ENCODE assay signal across 16 cellular contexts in the genomic region with DNA sequence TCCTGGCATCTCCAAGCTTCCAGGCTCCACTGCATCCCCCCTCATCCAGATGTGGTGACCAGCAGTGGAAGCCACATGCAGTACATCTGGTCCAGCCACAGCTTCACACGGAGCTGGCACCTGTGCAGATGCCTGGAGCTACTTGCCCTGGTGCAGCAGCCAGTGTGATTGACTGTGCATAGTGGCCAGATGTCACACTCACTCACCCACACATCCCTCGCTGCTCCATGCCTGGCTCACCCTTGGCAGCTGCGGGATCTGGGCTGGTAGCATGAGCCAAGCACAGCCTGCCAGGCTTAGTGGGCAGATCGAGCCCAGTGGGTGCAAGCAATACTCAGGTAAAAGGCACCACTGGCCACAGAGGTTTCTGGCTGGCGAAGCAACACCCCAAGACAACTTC.
DNase-seq lines count a peak whose midpoint lies in the region; ATAC-seq and TF ChIP-seq lines count a peak whose summit lies in the region.
"Had no signal": no experiment of that assay in that cellular context is flagged by ENCODE, and none has a peak within 500 bp of the region (broad histone marks: within the 10 kb centered on the region; RNA-seq: fewer than 3 reads in every experiment).

No MANE protein-coding gene starts in this region.

- H3K36me3 Mint-ChIP-seq in stimulated activated memory B cell treated with anti-CD40 and anti-IgM and Interleukin-4, amounts not matched to agents 10 μg/mL and 1 μg/mL and 100 μg/mL, for 72 hours = no peaks in the 10 kb centered on the region
- H3K36me3 Mint-ChIP-seq: CD4-positive, alpha-beta memory T cell had no signal

- H3K4me1 ChIP-seq in neuronal stem cell (ENCODE audit: control insufficient read depth in 2 of 2, insufficient read depth in 1 of 2, low read depth in 1 of 2, low read length in 2 of 2) = no peaks in the 10 kb centered on the region

- peak overlapping the region; percentile 29 for H2AFZ ChIP-seq in neuronal stem cell (ENCODE audit: low read length)
- H2AFZ ChIP-seq: GM23248 had no signal

- H3K14ac ChIP-seq in neuronal stem cell (ENCODE audit: low read length) = peak overlapping the region; percentile 97

- H3K4me3 Mint-ChIP-seq in stimulated activated memory B cell treated with anti-CD40 and anti-IgM and Interleukin-4, amounts not matched to agents 10 μg/mL and 1 μg/mL and 100 μg/mL, for 72 hours = no peak overlapping the region
- H3K4me3 Mint-ChIP-seq: CD4-positive, alpha-beta memory T cell had no signal

- no peak overlapping the region for H3K27ac Mint-ChIP-seq in stimulated activated memory B cell treated with anti-CD40 and anti-IgM and Interleukin-4, amounts not matched to agents 10 μg/mL and 1 μg/mL and 100 μg/mL, for 72 hours
- H3K27ac Mint-ChIP-seq: CD4-positive, alpha-beta memory T cell had no signal

- no peak overlapping the region for H3K9ac ChIP-seq in neuronal stem cell (ENCODE audit: low read depth, low read length, poor library complexity)
- H3K9ac ChIP-seq: GM23248 had no signal

- H2BK12ac ChIP-seq in neuronal stem cell (ENCODE audit: low read length) = no peak overlapping the region

- H3K9me3 Mint-ChIP-seq in stimulated activated memory B cell treated with anti-CD40 and anti-IgM and Interleukin-4, amounts not matched to agents 10 μg/mL and 1 μg/mL and 100 μg/mL, for 72 hours = no peaks in the 10 kb centered on the region

- no peak overlapping the region for H3K27ac ChIP-seq in neuronal stem cell (replicated peaks; ENCODE audit: low read length)
- H3K27ac ChIP-seq: C4-2B, GM23248 had no signal

- no peak overlapping the region for H3K4ac ChIP-seq in neuronal stem cell (ENCODE audit: low read length)

- no peaks in the 10 kb centered on the region for H3K9me3 ChIP-seq in neuronal stem cell (replicated peaks in 1 of 2; ENCODE audit: control insufficient read depth in 2 of 2, insufficient read depth in 1 of 2, low read depth in 1 of 2, low read length in 2 of 2)

- H3K4me2 ChIP-seq in neuronal stem cell (ENCODE audit: insufficient read depth, low read length, poor library complexity, severe bottlenecking) = no peak overlapping the region

- no peaks in the 10 kb centered on the region for H3K4me1 Mint-ChIP-seq in stimulated activated memory B cell treated with anti-CD40 and anti-IgM and Interleukin-4, amounts not matched to agents 10 μg/mL and 1 μg/mL and 100 μg/mL, for 72 hours
- H3K4me1 Mint-ChIP-seq: CD4-positive, alpha-beta memory T cell had no signal

- no peak overlapping the region for H3K23ac ChIP-seq in neuronal stem cell (ENCODE audit: low read depth, low read length, poor library complexity)

- TF ChIP-seq CTCF in foreskin fibroblast (IDR thresholded peaks at IDR 0.05; ENCODE audit: low read depth, low read length) (no peak), GM10266 (IDR thresholded peaks at IDR 0.05; ENCODE audit: control insufficient read depth, insufficient read depth, low read depth, missing control alignments) (no peak)

- H3K4me3 ChIP-seq in neuronal stem cell (ENCODE audit: low read length in 2 of 2) (no peak overlapping the region), foreskin fibroblast (ENCODE audit: low read depth in 1 of 2, low read length in 2 of 2) (no peak overlapping the region)
- H3K4me3 ChIP-seq: GM23248 had no signal

- no peaks in the 10 kb centered on the region for H3K36me3 ChIP-seq in neuronal stem cell (replicated peaks in 1 of 2; ENCODE audit: control insufficient read depth in 2 of 2, insufficient read depth in 2 of 2, low read length in 2 of 2)

- H2BK5ac ChIP-seq in neuronal stem cell (ENCODE audit: low read length) = no peak overlapping the region

- H2BK15ac ChIP-seq in neuronal stem cell (ENCODE audit: low read length) = no peak overlapping the region

- WGBS in neuronal stem cell (ENCODE audit: extremely low coverage in 2 of 2, insufficient read length in 2 of 2, insufficient replicate concordance in 1 of 2), 2 donors = no CpG with 5 or more reads among the region's 5 CpGs

- no peaks in the 10 kb centered on the region for H3K27me3 ChIP-seq in neuronal stem cell (ENCODE audit: control insufficient read depth in 3 of 3, insufficient read depth in 3 of 3, low read depth in 1 of 3, low read length in 3 of 3)

- H2BK120ac ChIP-seq in neuronal stem cell (ENCODE audit: low read depth, low read length) = no peak overlapping the region

- peak overlapping the region; percentile 10 for H2AK5ac ChIP-seq in neuronal stem cell (ENCODE audit: low read depth, low read length)

- DNase-seq in NCI-H69 (lab: John Stamatoyannopoulos, UW) (peak; percentile 47), neuronal stem cell (ENCODE audit: low spot score) (no peak), foreskin fibroblast (no peak), RKO (ENCODE audit: low spot score) (no peak), GM10266 (ENCODE audit: extremely low spot score) (no peak)
- DNase-seq: ACHN; AML-193; CD4-positive, alpha-beta memory T cell; DMS 273 treated with DMSO at 0.1 percent for 48 hours; DMS53; DND-41; EL; GM23248; HCEC 1CT had no signal

- ATAC-seq in stimulated activated memory B cell treated with anti-CD40 and anti-IgM and Interleukin-4, amounts not matched to agents 10 μg/mL and 1 μg/mL and 100 μg/mL, for 72 hours = peak; percentile 20

- H3K79me1 ChIP-seq in neuronal stem cell (ENCODE audit: low read depth, low read length) = no peaks in the 10 kb centered on the region

- no peak overlapping the region for H4K91ac ChIP-seq in neuronal stem cell (ENCODE audit: low read depth, low read length, poor library complexity)

- no peaks in the 10 kb centered on the region for H3K27me3 Mint-ChIP-seq in stimulated activated memory B cell treated with anti-CD40 and anti-IgM and Interleukin-4, amounts not matched to agents 10 μg/mL and 1 μg/mL and 100 μg/mL, for 72 hours
- H3K27me3 Mint-ChIP-seq: CD4-positive, alpha-beta memory T cell had no signal

- H4K8ac ChIP-seq in neuronal stem cell (ENCODE audit: low read depth, low read length) = no peak overlapping the region

- peak overlapping the region; percentile 52 for H3K18ac ChIP-seq in neuronal stem cell (ENCODE audit: low read length)
